8 cellular contexts compared by ENCODE assay signal in genomic region chr16:75306102-75306762, GRCh38. TPM values are rescaled to one million over a fixed set of nuclear protein-coding genes. Genes with fewer than 3 reads are reported as not detected.
DNase-seq lines count a peak whose midpoint lies in the region; ATAC-seq and TF ChIP-seq lines count a peak whose summit lies in the region.

No MANE protein-coding gene starts in this region.

- H3K9ac ChIP-seq in neural progenitor cell = no peak overlapping the region

- no peak overlapping the region for H2AFZ ChIP-seq in neural progenitor cell (replicated peaks)

- no peak overlapping the region for H3K4me3 Mint-ChIP-seq in neural progenitor cell

- H4K20me1 ChIP-seq in neural progenitor cell (ENCODE audit: low read depth) = peaks cover 9% of the 10 kb centered on the region

- no peak for TF ChIP-seq CTCF in spleen (IDR thresholded peaks at IDR 0.05 in 8 of 11, conservative IDR thresholded peaks at IDR 0.05 in 3 of 11)
- TF ChIP-seq CTCF in neural progenitor cell (IDR thresholded peaks at IDR 0.05) = no peak

- H3K9me3 Mint-ChIP-seq in neural progenitor cell = no peaks in the 10 kb centered on the region

- no peak overlapping the region for H3K27ac Mint-ChIP-seq in neural progenitor cell

- no peaks in the 10 kb centered on the region for H3K79me2 ChIP-seq in neural progenitor cell (ENCODE audit: low read depth)

- peak overlapping the region in 6 of 8 donors; percentile 10 to 56 (median 19) for H3K4me3 ChIP-seq in spleen
- no peak overlapping the region for H3K4me3 ChIP-seq in neural progenitor cell

- H3K36me3 Mint-ChIP-seq in neural progenitor cell = peaks cover 29% of the 10 kb centered on the region

- TF ChIP-seq POLR2A in spleen (IDR thresholded peaks at IDR 0.05) = peak in 1 of 3 donors; percentile 55

- no peak for ATAC-seq in HG02642 (IDR thresholded peaks at IDR 0.05; ENCODE audit: poor library complexity, unreplicated experiment)

- H3K36me3 ChIP-seq in spleen = peaks cover 0 to 47% (median 10%) of the 10 kb centered on the region in 6 donors
- H3K36me3 ChIP-seq in neural progenitor cell = no peaks in the 10 kb centered on the region

- 40 to 80% (median 67%) methylated on average over 9 of the region's 9 CpGs for WGBS in adipose tissue, 3 donors
- WGBS in spleen, 5 donors = 69 to 80% (median 73%) methylated on average over 9 of the region's 9 CpGs

- no peaks in the 10 kb centered on the region for H3F3A ChIP-seq in neural progenitor cell (ENCODE audit: low read depth)

- peak; percentile 36 for DNase-seq in HT-29 (ENCODE audit: low spot score)
- DNase-seq in inferior parietal cortex (ENCODE audit: extremely low spot score) = peak; percentile 39
- DNase-seq in spleen = no peak
- no peak for DNase-seq in mesenteric fat pad (ENCODE audit: low spot score)
- no peak for DNase-seq in neural progenitor cell (ENCODE audit: low spot score)
- DNase-seq in stimulated activated CD4-positive, alpha-beta T cell treated with anti-CD3 and anti-CD28 coated beads, Interleukin-2, amount 100 ng/mL, for 24 hours = no peak

- peaks cover 5% of the 10 kb centered on the region for H3K27me3 Mint-ChIP-seq in neural progenitor cell (ENCODE audit: insufficient read depth, low read depth)

- H3K9me3 ChIP-seq in spleen (no peaks in the 10 kb centered on the region), neural progenitor cell (ENCODE audit: low read depth) (no peaks in the 10 kb centered on the region)

- no peak overlapping the region for H3K4me2 ChIP-seq in neural progenitor cell

- H3K27ac ChIP-seq in adipose tissue (ENCODE audit: low read depth, low read length) (peak overlapping the region; percentile 73), spleen (peak overlapping the region; percentile 51 to 86 (median 80)), neural progenitor cell (no peak overlapping the region)

- H3K4me1 ChIP-seq in spleen = peaks cover 0 to 49% (median 16%) of the 10 kb centered on the region in 6 donors
- peaks cover 6% of the 10 kb centered on the region for H3K4me1 ChIP-seq in neural progenitor cell

- H3K27me3 ChIP-seq in spleen (replicated peaks in 1 of 7) = no peaks in the 10 kb centered on the region
- no peaks in the 10 kb centered on the region for H3K27me3 ChIP-seq in neural progenitor cell

- intact Hi-C loops in spleen (cut with DNase I; ENCODE audit: low total_unique reads) = no loop called here

- H3K4me1 Mint-ChIP-seq in neural progenitor cell = peaks cover 43% of the 10 kb centered on the region

RNA-seq across cellular contexts. Expression of gene BCAR1, which starts 54.8 kb away (rescaled TPM):
- 230 and 270 TPM in 2 replicates for total RNA-seq in HT-29 (2014; rRNA removed; shearing (Covaris generic))
- polyA plus RNA-seq in adipose tissue (10 to 100 TPM; 28.6 to 64.0 (median 28.7) TPM), spleen (10 to 100 TPM; 14.6 to 71.2 (median 29.7) TPM)
- total RNA-seq in spleen (100 to 1,000 TPM in 3 of 7 donors, 10 to 100 TPM in 4; 62.2 to 164 (median 79.8) TPM), mesenteric fat pad (86.5 TPM), neural progenitor cell (ENCODE audit: low replicate concordance) (10.9 and 29.1 TPM in 2 replicates)

Comparison
In these comparisons a context has a peak if more than half of its experiments do, and no peak if none do; other contexts are left out.
1. DNase-seq: peak in HT-29 (single experiment) and inferior parietal cortex (single experiment); none in spleen (single experiment), mesenteric fat pad (single experiment), neural progenitor cell (single experiment) and stimulated activated CD4-positive, alpha-beta T cell treated with anti-CD3 and anti-CD28 coated beads, Interleukin-2, amount 100 ng/mL, for 24 hours (0 of 2).